ENCODE assay signal across 19 cellular contexts in the genomic region with DNA sequence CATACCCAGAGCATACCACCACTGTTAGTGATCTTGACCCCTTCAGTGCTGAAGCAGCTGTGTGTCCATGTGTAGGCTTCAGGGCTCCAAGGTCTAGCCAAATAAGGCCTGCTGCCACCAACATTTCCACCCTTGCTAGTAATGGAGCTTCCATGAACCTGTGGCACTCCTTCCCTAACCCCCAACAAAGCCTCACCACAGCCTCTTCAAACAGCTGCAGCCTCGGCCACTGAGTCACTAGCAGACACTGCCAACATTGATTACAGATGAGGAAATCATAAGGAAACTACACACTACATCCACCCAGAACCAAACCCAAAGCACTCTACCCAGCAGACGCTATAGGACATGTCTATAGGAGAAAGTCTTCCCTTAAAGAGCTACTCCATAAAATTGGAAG.
"Had no signal": no experiment of that assay in that cellular context is flagged by ENCODE, and none has a peak within 500 bp of the region (broad histone marks: within the 10 kb centered on the region; RNA-seq: fewer than 3 reads in every experiment).

No MANE protein-coding gene starts in this region.

- H3K27me3 ChIP-seq: adrenal gland, right atrium auricular region, upper lobe of left lung had no signal

- H3K36me3 ChIP-seq: adrenal gland, right atrium auricular region, upper lobe of left lung had no signal

- H3K9me3 ChIP-seq: adrenal gland, mucosa of descending colon, right atrium auricular region, upper lobe of left lung had no signal

- H3K4me3 ChIP-seq: adrenal gland, mucosa of descending colon, right atrium auricular region, smooth muscle cell, upper lobe of left lung had no signal

- DNase-seq: activated CD4-positive, alpha-beta T cell treated with anti-CD3 and anti-CD28 coated beads, Interleukin-2, amount 10 ng/mL, durations not matched to agents 24 days and 14 days; activated CD4-positive, CD25-positive, alpha-beta regulatory T cell; activated CD8-positive, alpha-beta memory T cell treated with anti-CD3 and anti-CD28 coated beads, Interleukin-2, amount 50 U/mL, for 4 hours; activated CD8-positive, alpha-beta T cell treated with anti-CD3 and anti-CD28 coated beads, Interleukin-2, amount 10 ng/mL, durations not matched to agents 7 days and 5 days; activated effector memory CD4-positive, alpha-beta T cell treated with anti-CD3 and anti-CD28 coated beads, Interleukin-2, amount 50 U/mL, for 16 hours; activated T-cell treated with anti-CD3 and anti-CD28 coated beads, Interleukin-2, amount 50 U/mL, for 48 hours; adrenal gland; cerebellar nuclear complex; effector memory CD4-positive, alpha-beta T cell; hippocampal formation; left ventricle myocardium superior; mucosa of descending colon; naive thymus-derived CD8-positive, alpha-beta T cell; posterior cingulate gyrus; stimulated activated naive CD8-positive, alpha-beta T cell treated with anti-CD3 and anti-CD28 coated beads, Interleukin-15, amount 100 ng/mL, for 72 hours; T-helper 2 cell; upper lobe of left lung had no signal

- H3K4me1 ChIP-seq: adrenal gland, right atrium auricular region, upper lobe of left lung had no signal

- H3K27ac ChIP-seq: adrenal gland, right atrium auricular region, upper lobe of left lung had no signal
